ENCODE assay signal across 8 cellular contexts in genomic region chr18:22930089-22930713, GRCh38. TPM values are rescaled to one million over a fixed set of nuclear protein-coding genes. Genes with fewer than 3 reads are reported as not detected.
DNase-seq lines count a peak whose midpoint lies in the region; ATAC-seq, FAIRE-seq and TF ChIP-seq lines count a peak whose summit lies in the region.

No MANE protein-coding gene starts in this region.

- H3K27ac Mint-ChIP-seq in CD8-positive, alpha-beta T cell = no peak overlapping the region

- H3K4me3 Mint-ChIP-seq in CD8-positive, alpha-beta T cell = no peak overlapping the region

- peaks cover 3% of the 10 kb centered on the region for H3K36me3 Mint-ChIP-seq in CD8-positive, alpha-beta T cell

- no peaks in the 10 kb centered on the region for H3K27me3 Mint-ChIP-seq in CD8-positive, alpha-beta T cell (ENCODE audit: low read depth)

- CTCF ChIA-PET in CD8-positive, alpha-beta T cell (lab: Charles Lee) = interaction anchor here (0.7 to 4.8 kb wide), 19 partner anchors 10 to 481 kb away, joined by 3 to 52 read pairs (median 4); no protein-coding TSS in a partner anchor

- H3K4me1 ChIP-seq in CD8-positive, alpha-beta T cell (ENCODE audit: insufficient read depth, low read length) = peaks cover 4% of the 10 kb centered on the region
- H3K4me1 ChIP-seq in SJCRH30 = no peaks in the 10 kb centered on the region

- intact Hi-C loops in CD8-positive, alpha-beta T cell (cut with DNase I, micrococcal nuclease) = loop anchor here (1.0 to 10.0 kb wide), 12 partner anchors 53 to 1497 kb away; partner anchors contain the start of genes NPC1 (in 2 of the 2), IMPACT (in 1 of the 2) and RMC1 (in 1 of the 2)
- intact Hi-C loops in posterior cingulate gyrus (cut with DNase I) = loop anchor here (5.0 kb wide), 1 partner anchor 52 kb away; no protein-coding TSS in a partner anchor

- peak; percentile 35 for FAIRE-seq in urothelium cell line (lab: Jason Lieb, UNC)

- H3K4me3 ChIP-seq in CD8-positive, alpha-beta T cell (ENCODE audit: low read depth, low read length) = no peak overlapping the region
- no peak overlapping the region for H3K4me3 ChIP-seq in SJCRH30

- POLR2A ChIA-PET in CD8-positive, alpha-beta T cell (lab: Charles Lee) = interaction anchor here (0.6 kb wide), 1 partner anchor 95 kb away, joined by 4 read pairs; no protein-coding TSS in a partner anchor

- peak; percentile 83 for TF ChIP-seq CTCF in CD8-positive, alpha-beta T cell (IDR thresholded peaks at IDR 0.05)

- H3K36me3 ChIP-seq in CD8-positive, alpha-beta T cell (ENCODE audit: insufficient read depth, low read length) = no peaks in the 10 kb centered on the region
- H3K36me3 ChIP-seq in SJCRH30 = no peaks in the 10 kb centered on the region

- no peaks in the 10 kb centered on the region for H3K9me3 Mint-ChIP-seq in CD8-positive, alpha-beta T cell

- no peaks in the 10 kb centered on the region for H3K9me3 ChIP-seq in CD8-positive, alpha-beta T cell (ENCODE audit: low read length)
- no peaks in the 10 kb centered on the region for H3K9me3 ChIP-seq in SJCRH30 (replicated peaks)

- ATAC-seq in CD8-positive, alpha-beta T cell = peak; percentile 53
- ATAC-seq in GM19467 (IDR thresholded peaks at IDR 0.05; ENCODE audit: unreplicated experiment) = peak; percentile 38

- no peaks in the 10 kb centered on the region for H3K27me3 ChIP-seq in CD8-positive, alpha-beta T cell (ENCODE audit: insufficient read depth, low read length)
- no peaks in the 10 kb centered on the region for H3K27me3 ChIP-seq in SJCRH30

- no peak overlapping the region for H3K27ac ChIP-seq in CD8-positive, alpha-beta T cell (ENCODE audit: low read depth, low read length)
- no peak overlapping the region for H3K27ac ChIP-seq in SJCRH30

- peak; percentile 57 to 85 (median 79) for DNase-seq in CD8-positive, alpha-beta T cell
- DNase-seq in Kasumi-1 (lab: John Stamatoyannopoulos, UW) (peak; percentile 71 to 77), SJCRH30 (peak; percentile 60 to 75), germinal center (ENCODE audit: low spot score) (peak; percentile 66), posterior cingulate gyrus (peak in 9 of 10 donors; percentile 43 to 94 (median 74)), urothelium cell line (ENCODE audit: low spot score) (peak; percentile 77)
- peak; percentile 91 for DNase-seq in activated effector memory CD4-positive, alpha-beta T cell treated with anti-CD3 and anti-CD28 coated beads, Interleukin-2, amount 50 U/mL, for 16 hours

- H3K4me1 Mint-ChIP-seq in CD8-positive, alpha-beta T cell (ENCODE audit: low read depth) = peaks cover 14% of the 10 kb centered on the region

RNA-seq across cellular contexts. Expression of gene RBBP8, which starts 2.9 kb away (rescaled TPM):
- total RNA-seq in CD8-positive, alpha-beta T cell = 1 to 10 TPM; 4.0 to 5.1 TPM
- total RNA-seq in SJCRH30 (2014; rRNA removed; shearing (Covaris generic)) = 35.9 and 40.9 TPM in 2 replicates
